ENCODE assay signal across 1 cellular context in the genomic region with DNA sequence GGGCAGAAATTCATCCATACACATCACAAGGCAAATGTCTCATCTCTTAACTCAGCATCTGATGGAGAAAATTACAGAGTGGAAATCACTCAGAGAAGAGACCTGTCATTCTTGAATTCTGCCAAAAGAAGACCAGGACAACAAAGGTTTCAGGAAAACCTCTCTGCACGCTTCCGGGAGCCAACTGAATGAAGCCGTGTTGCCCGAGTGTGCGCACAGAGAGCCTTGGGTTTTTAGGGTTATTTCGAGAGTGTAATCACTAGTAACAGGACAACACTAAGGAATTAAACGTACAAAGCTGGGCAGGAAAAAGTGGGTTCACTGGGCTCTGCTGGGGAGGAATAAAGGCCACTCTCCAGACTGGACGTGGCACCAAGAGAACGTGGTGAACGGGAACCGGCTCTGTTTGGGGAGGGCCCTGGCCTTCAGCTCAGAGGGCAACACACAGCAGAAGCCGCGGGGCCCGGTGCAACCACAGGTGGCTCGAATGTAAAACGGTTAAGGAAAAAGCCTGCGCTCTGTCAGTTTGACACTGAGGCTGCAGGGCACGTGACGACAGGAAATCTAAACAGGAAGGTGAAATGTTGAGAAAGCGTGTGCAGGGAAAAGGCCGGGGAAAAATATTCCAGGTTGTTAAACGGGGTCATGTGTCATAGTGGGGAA.
A peak's percentile ranks its signal among the peaks of the same experiment; 100 is the strongest.
TF ChIP-seq lines count a peak whose summit lies in the region.

No MANE protein-coding gene starts in this region.

TF ChIP-seq in K562, 482 proteins besides CTCF, POLR2A, EP300 and RAD21 (continued from another document):
- no peak for TF ChIP-seq CUX1 (CRISPR knock-in tag; IDR thresholded peaks at IDR 0.05)
- TF ChIP-seq, protein P1, sequence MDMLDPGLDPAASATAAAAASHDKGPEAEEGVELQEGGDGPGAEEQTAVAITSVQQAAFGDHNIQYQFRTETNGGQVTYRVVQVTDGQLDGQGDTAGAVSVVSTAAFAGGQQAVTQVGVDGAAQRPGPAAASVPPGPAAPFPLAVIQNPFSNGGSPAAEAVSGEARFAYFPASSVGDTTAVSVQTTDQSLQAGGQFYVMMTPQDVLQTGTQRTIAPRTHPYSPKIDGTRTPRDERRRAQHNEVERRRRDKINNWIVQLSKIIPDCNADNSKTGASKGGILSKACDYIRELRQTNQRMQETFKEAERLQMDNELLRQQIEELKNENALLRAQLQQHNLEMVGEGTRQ (CRISPR knock-in tag; IDR thresholded peaks at IDR 0.05), result peak; percentile 27; the same call in 1 of the 2 replicates
- TF ChIP-seq, protein P2, sequence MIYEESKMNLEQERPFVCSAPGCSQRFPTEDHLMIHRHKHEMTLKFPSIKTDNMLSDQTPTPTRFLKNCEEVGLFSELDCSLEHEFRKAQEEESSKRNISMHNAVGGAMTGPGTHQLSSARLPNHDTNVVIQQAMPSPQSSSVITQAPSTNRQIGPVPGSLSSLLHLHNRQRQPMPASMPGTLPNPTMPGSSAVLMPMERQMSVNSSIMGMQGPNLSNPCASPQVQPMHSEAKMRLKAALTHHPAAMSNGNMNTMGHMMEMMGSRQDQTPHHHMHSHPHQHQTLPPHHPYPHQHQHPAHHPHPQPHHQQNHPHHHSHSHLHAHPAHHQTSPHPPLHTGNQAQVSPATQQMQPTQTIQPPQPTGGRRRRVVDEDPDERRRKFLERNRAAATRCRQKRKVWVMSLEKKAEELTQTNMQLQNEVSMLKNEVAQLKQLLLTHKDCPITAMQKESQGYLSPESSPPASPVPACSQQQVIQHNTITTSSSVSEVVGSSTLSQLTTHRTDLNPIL (CRISPR knock-in tag; IDR thresholded peaks at IDR 0.05), result no peak
- TF ChIP-seq JUNB (CRISPR knock-in tag; conservative IDR thresholded peaks at IDR 0.05), result no peak
